Comparison of ENCODE assay signal across 9 cellular contexts in genomic region chr9:73148447-73148937, GRCh38. TPM values are rescaled to one million over a fixed set of nuclear protein-coding genes. Genes with fewer than 3 reads are reported as not detected.
DNase-seq lines count a peak whose midpoint lies in the region; ATAC-seq and TF ChIP-seq lines count a peak whose summit lies in the region.
"Had no signal": no experiment of that assay in that cellular context is flagged by ENCODE, and none has a peak within 500 bp of the region (broad histone marks: within the 10 kb centered on the region; RNA-seq: fewer than 3 reads in every experiment).

No MANE protein-coding gene starts in this region.

- POLR2A ChIA-PET in PC-9 (lab: Charles Lee; ENCODE audit: unreplicated experiment): interaction anchor here (0.8 kb wide), 1 partner anchor 1280 kb away, joined by 4 read pairs; no protein-coding TSS in a partner anchor

- peak overlapping the region; percentile 100 for H3K4me3 ChIP-seq in GM23248
- H3K4me3 ChIP-seq in PC-9: no peak overlapping the region
- H3K4me3 ChIP-seq in epithelial cell of esophagus (ENCODE audit: low read length): no peak overlapping the region
- H3K4me3 ChIP-seq in gastrocnemius medialis: no peak overlapping the region
- no peak overlapping the region for H3K4me3 ChIP-seq in psoas muscle

- H3K4me1 ChIP-seq in GM23248 (ENCODE audit: insufficient read depth) (peaks cover 47% of the 10 kb centered on the region), PC-9 (replicated peaks; ENCODE audit: insufficient read depth) (peaks cover 76% of the 10 kb centered on the region), gastrocnemius medialis (peaks cover 14 to 28% of the 10 kb centered on the region in 2 donors), psoas muscle (peaks cover 17% of the 10 kb centered on the region)

- intact Hi-C loops in PC-9 (cut with micrococcal nuclease; ENCODE audit: unreplicated experiment): no loop called here
- intact Hi-C loops in gastrocnemius medialis (cut with DNase I; ENCODE audit: low total_unique reads): no loop called here
- intact Hi-C loops in psoas muscle (cut with DNase I): no loop called here

- H3K27ac ChIP-seq in GM23248: peak overlapping the region; percentile 99
- peak overlapping the region; percentile 86 for H3K27ac ChIP-seq in PC-9
- peak overlapping the region; percentile 38 to 52 (median 49) for H3K27ac ChIP-seq in gastrocnemius medialis
- no peak overlapping the region for H3K27ac ChIP-seq in psoas muscle

- H3K79me2 ChIP-seq in GM23248 (ENCODE audit: insufficient read depth) (peaks cover 37% of the 10 kb centered on the region), PC-9 (ENCODE audit: low read depth) (0 out of 2 replicates have a peak, but pooled peaks cover 6% of the 10 kb centered on the region)

- TF ChIP-seq POLR2A in gastrocnemius medialis (IDR thresholded peaks at IDR 0.05): no peak

- no peak for TF ChIP-seq CTCF in PC-9 (conservative IDR thresholded peaks at IDR 0.05)
- TF ChIP-seq CTCF in epithelial cell of esophagus (IDR thresholded peaks at IDR 0.05; ENCODE audit: insufficient read depth, low read depth, low read length, missing control alignments): no peak
- no peak for TF ChIP-seq CTCF in gastrocnemius medialis (IDR thresholded peaks at IDR 0.05 in 4 of 5, conservative IDR thresholded peaks at IDR 0.05 in 1 of 5)
- no peak for TF ChIP-seq CTCF in psoas muscle (IDR thresholded peaks at IDR 0.05)

- peaks cover 70% of the 10 kb centered on the region for H3F3A ChIP-seq in GM23248 (ENCODE audit: insufficient read depth)
- peaks cover 44% of the 10 kb centered on the region for H3F3A ChIP-seq in PC-9 (ENCODE audit: insufficient read depth, low read depth)

- peak overlapping the region; percentile 89 for H3K4me2 ChIP-seq in GM23248 (ENCODE audit: unreplicated experiment)
- peak overlapping the region; percentile 59; the same call in 1 of the 2 replicates for H3K4me2 ChIP-seq in PC-9

- peak overlapping the region; percentile 99 for H3K9ac ChIP-seq in GM23248

- H3K9me3 ChIP-seq in GM23248 (ENCODE audit: low read depth) (no peaks in the 10 kb centered on the region), PC-9 (ENCODE audit: insufficient read depth, low read depth) (peaks cover 38% of the 10 kb centered on the region), gastrocnemius medialis (no peaks in the 10 kb centered on the region), psoas muscle (no peaks in the 10 kb centered on the region)

- ATAC-seq in gastrocnemius medialis (peak in 1 of 2 donors; percentile 20), psoas muscle (no peak)

- 6 to 9% methylated on average over 3 of the region's 3 CpGs for whole genome bisulfite sequencing in GM23248 (ENCODE audit: low coverage in 1 of 2, low lambda C conversion rate in 2 of 2, missing lambda C conversion rate in 2 of 2), 2 experiments
- 70 to 80% (median 74%) methylated on average over 3 of the region's 3 CpGs for WGBS in psoas muscle, 3 donors

- DNase-seq in GM23248 (peak; percentile 83), PC-9 (no peak), epithelial cell of esophagus (ENCODE audit: low read depth) (peak; percentile 78), gastrocnemius medialis (no peak), SKM-1 treated with dmso at 0.1 percent for 144 hours (lab: John Stamatoyannopoulos, UW; ENCODE audit: unreplicated experiment) (no peak), psoas muscle (no peak), mucosa of gallbladder (ENCODE audit: low spot score) (no peak)
- DNase-seq: activated effector memory CD4-positive, alpha-beta T cell treated with Interleukin-2 at 50 U/mL for 16 hours; NCI-H2081 treated with DMSO at 0.1 percent for 48 hours had no signal

- H3K9me2 ChIP-seq in GM23248 (ENCODE audit: insufficient read depth) (no peaks in the 10 kb centered on the region), PC-9 (ENCODE audit: insufficient read depth) (no peaks in the 10 kb centered on the region)

- CTCF ChIA-PET in PC-9 (lab: Charles Lee): interaction anchor here (0.6 kb wide), 1 partner anchor 15 kb away, joined by 6 read pairs; no protein-coding TSS in a partner anchor

- no peaks in the 10 kb centered on the region; the same call in 1 of the 2 replicates for H4K20me1 ChIP-seq in GM23248 (ENCODE audit: insufficient read depth)
- H4K20me1 ChIP-seq in PC-9 (ENCODE audit: insufficient read depth): no peaks in the 10 kb centered on the region

- in situ Hi-C loops in GM23248 (cut with MboI): no loop called here
- in situ Hi-C loops in gastrocnemius medialis (cut with MboI; ENCODE audit: low sequenced_read_pairs in 4 of 4): no loop called here

- H3K36me3 ChIP-seq in GM23248 (ENCODE audit: low read depth) (no peaks in the 10 kb centered on the region), PC-9 (ENCODE audit: low read depth) (peaks cover 6% of the 10 kb centered on the region; the same call in 1 of the 2 replicates), gastrocnemius medialis (no peaks in the 10 kb centered on the region), psoas muscle (ENCODE audit: insufficient read depth in 1 of 2, low read depth in 1 of 2) (no peaks in the 10 kb centered on the region)

- H3K27me3 ChIP-seq in GM23248 (replicated peaks; ENCODE audit: insufficient read depth): no peaks in the 10 kb centered on the region
- no peaks in the 10 kb centered on the region for H3K27me3 ChIP-seq in PC-9 (ENCODE audit: insufficient read depth, low read depth)
- no peaks in the 10 kb centered on the region for H3K27me3 ChIP-seq in gastrocnemius medialis
- H3K27me3 ChIP-seq in psoas muscle (ENCODE audit: insufficient read depth in 3 of 3, low read length in 2 of 3): no peaks in the 10 kb centered on the region

- no TSS peak for BruUV-seq in PC-9 (replicated peaks; lab: Mats Ljungman, UMichigan)

- no peak overlapping the region for H2AFZ ChIP-seq in GM23248
- H2AFZ ChIP-seq in PC-9: no peak overlapping the region

RNA-seq across cellular contexts. Expression of gene ANXA1, which starts 3.2 kb away (rescaled TPM):
- total RNA-seq in GM23248 (2014; rRNA removed; shearing (Covaris generic)): 986 and 1,002 TPM in 2 replicates
- 1,010 and 1,013 TPM in 2 replicates for polyA plus RNA-seq in GM23248 (2016; fragmentation: Nextera tagmentation; extraction: Ambion mirVana)
- 653 and 753 TPM in 2 replicates for total RNA-seq in PC-9 (2021)
- 10 to 100 TPM; 22.2 to 41.7 (median 31.1) TPM for total RNA-seq in gastrocnemius medialis
- 10 to 100 TPM; 20.7 to 29.5 (median 25.6) TPM for total RNA-seq in psoas muscle
- 10 to 100 TPM; 23.9 to 60.8 (median 33.8) TPM for polyA plus RNA-seq in psoas muscle
- total RNA-seq in mucosa of gallbladder: 55.5 TPM

Comparison
In these comparisons a context has a peak if more than half of its experiments do, and no peak if none do; other contexts are left out.
1. DNase-seq: peak in GM23248 (single experiment) and epithelial cell of esophagus (single experiment); none in PC-9 (0 of 2), gastrocnemius medialis (0 of 2), SKM-1 treated with dmso at 0.1 percent for 144 hours (single experiment), psoas muscle (0 of 2) and mucosa of gallbladder (single experiment).
2. RNA of gene ANXA1, which starts 3.2 kb away (total RNA-seq): 986 to 1,002 TPM in GM23248 and 653 to 753 TPM in PC-9; 55.5 TPM in mucosa of gallbladder (single experiment), 22.2 to 41.7 TPM in gastrocnemius medialis and 20.7 to 29.5 TPM in psoas muscle; every median in the first group is over 10 times any median in the second.